In genomic region chr2:190355968-190356657, GRCh38 we compare ENCODE assay signal across 12 cellular contexts. TPM values are rescaled to one million over a fixed set of nuclear protein-coding genes. Genes with fewer than 3 reads are reported as not detected.
DNase-seq lines count a peak whose midpoint lies in the region; ATAC-seq and TF ChIP-seq lines count a peak whose summit lies in the region.
"Had no signal": no experiment of that assay in that cellular context is flagged by ENCODE, and none has a peak within 500 bp of the region (broad histone marks: within the 10 kb centered on the region; RNA-seq: fewer than 3 reads in every experiment).

No MANE protein-coding gene starts in this region.

- H3K27ac Mint-ChIP-seq in WTC11, result 0 out of 2 replicates have a peak overlapping the region, but pooled peaks have one; percentile 63
- H3K27ac Mint-ChIP-seq: H9 had no signal

- H3K4me2 ChIP-seq in hepatocyte, result no peak overlapping the region

- H3K9me3 Mint-ChIP-seq in WTC11, result no peaks in the 10 kb centered on the region
- H3K9me3 Mint-ChIP-seq: H9 had no signal

- H2AFZ ChIP-seq in hepatocyte, result no peak overlapping the region

- H3K4me1 Mint-ChIP-seq in WTC11, result peaks cover 11% of the 10 kb centered on the region

- no peaks in the 10 kb centered on the region for H3K36me3 ChIP-seq in hepatocyte (replicated peaks; ENCODE audit: insufficient read depth, low read depth)
- no peaks in the 10 kb centered on the region for H3K36me3 ChIP-seq in suprapubic skin

- no peaks in the 10 kb centered on the region for H3K27me3 Mint-ChIP-seq in WTC11 (ENCODE audit: low read depth)

- no peaks in the 10 kb centered on the region for H3K27me3 ChIP-seq in hepatocyte
- no peaks in the 10 kb centered on the region for H3K27me3 ChIP-seq in suprapubic skin
- H3K27me3 ChIP-seq: testis had no signal

- peak overlapping the region; percentile 31 for H3K27ac ChIP-seq in hepatocyte
- peak overlapping the region; percentile 30 for H3K27ac ChIP-seq in suprapubic skin
- H3K27ac ChIP-seq: testis had no signal

- no peak for TF ChIP-seq EP300 in suprapubic skin (IDR thresholded peaks at IDR 0.05)

- ATAC-seq in WTC11 (peak; percentile 60), GM19395 (IDR thresholded peaks at IDR 0.05; ENCODE audit: unreplicated experiment) (no peak)

- no peak overlapping the region for H3K4me3 ChIP-seq in hepatocyte
- H3K4me3 ChIP-seq in suprapubic skin, result no peak overlapping the region
- H3K4me3 ChIP-seq: testis had no signal

- H3K9me3 ChIP-seq in hepatocyte (ENCODE audit: low read depth) (no peaks in the 10 kb centered on the region), suprapubic skin (no peaks in the 10 kb centered on the region)
- H3K9me3 ChIP-seq: testis had no signal

- no peaks in the 10 kb centered on the region for H4K20me1 ChIP-seq in hepatocyte (ENCODE audit: insufficient read depth, poor library complexity, severe bottlenecking)

- TF ChIP-seq POLR2A in suprapubic skin (IDR thresholded peaks at IDR 0.05), result no peak

- H3K4me3 Mint-ChIP-seq in WTC11, result no peak overlapping the region
- H3K4me3 Mint-ChIP-seq: H9 had no signal

- no peaks in the 10 kb centered on the region for H3K9me2 ChIP-seq in hepatocyte (replicated peaks; ENCODE audit: insufficient read depth)

- POLR2A ChIA-PET in WTC11 (lab: Charles Lee), result no interaction called here

- peak; percentile 22 for DNase-seq in NCI-H146 treated with DMSO at 0.1 percent for 48 hours (lab: John Stamatoyannopoulos, UW; ENCODE audit: unreplicated experiment)
- DNase-seq in WTC11 (ENCODE audit: low spot score), result no peak
- DNase-seq in hepatocyte (ENCODE audit: low spot score), result no peak
- DNase-seq in suprapubic skin (ENCODE audit: low spot score in 2 of 2), result no peak
- no peak for DNase-seq in NCI-H1092 treated with DMSO at 0.1 percent for 48 hours (lab: John Stamatoyannopoulos, UW)
- no peak for DNase-seq in T-helper 9 cell
- DNase-seq: activated CD4-positive, CD25-positive, alpha-beta regulatory T cell; aorta; H9; retina; testis had no signal

- H3K4me1 ChIP-seq in hepatocyte (ENCODE audit: insufficient read depth) (peaks cover 5% of the 10 kb centered on the region), suprapubic skin (peaks cover 82% of the 10 kb centered on the region)
- H3K4me1 ChIP-seq: testis had no signal

- CTCF ChIA-PET in WTC11 (lab: Charles Lee), result interaction anchor here (1.4 kb wide), 1 partner anchor 36 kb away, joined by 3 read pairs; the partner anchor contains the start of gene HIBCH

- H3K79me2 ChIP-seq in hepatocyte, result peaks cover 8% of the 10 kb centered on the region

- TF ChIP-seq CTCF in WTC11 (IDR thresholded peaks at IDR 0.05) (no peak), hepatocyte (IDR thresholded peaks at IDR 0.05; ENCODE audit: poor library complexity) (no peak), suprapubic skin (IDR thresholded peaks at IDR 0.05) (no peak)

- H3K36me3 Mint-ChIP-seq in WTC11, result no peaks in the 10 kb centered on the region

- 72% methylated on average over 6 of the region's 6 CpGs for WGBS in hepatocyte (ENCODE audit: low lambda C conversion rate, missing lambda C conversion rate)
- 55% methylated on average over 6 of the region's 6 CpGs for WGBS in suprapubic skin

TF ChIP-seq in WTC11, 78 proteins besides CTCF, POLR2A, EP300 and RAD21 (continues in another document):
- no peak for TF ChIP-seq GABPB1 (CRISPR knock-in tag; IDR thresholded peaks at IDR 0.05)
- TF ChIP-seq ERG (CRISPR knock-in tag; IDR thresholded peaks at IDR 0.05), result no peak
- no peak for TF ChIP-seq ZBTB21 (CRISPR knock-in tag; IDR thresholded peaks at IDR 0.05; ENCODE audit: borderline replicate concordance)
- no peak for TF ChIP-seq SP1 (CRISPR knock-in tag; conservative IDR thresholded peaks at IDR 0.05)
- TF ChIP-seq RORB (CRISPR knock-in tag; IDR thresholded peaks at IDR 0.05), result no peak
- no peak for TF ChIP-seq TCF7 (CRISPR knock-in tag; IDR thresholded peaks at IDR 0.05; ENCODE audit: low read depth)
- no peak for TF ChIP-seq IRF2 (CRISPR knock-in tag; IDR thresholded peaks at IDR 0.05; ENCODE audit: borderline replicate concordance, low read depth)
- no peak for TF ChIP-seq ELF4 (CRISPR knock-in tag; IDR thresholded peaks at IDR 0.05; ENCODE audit: low read depth)
- TF ChIP-seq ATF1 (CRISPR knock-in tag; IDR thresholded peaks at IDR 0.05), result no peak
- TF ChIP-seq CDX4 (CRISPR knock-in tag; IDR thresholded peaks at IDR 0.05; ENCODE audit: borderline replicate concordance), result no peak
- TF ChIP-seq HMGA2 (CRISPR knock-in tag; IDR thresholded peaks at IDR 0.05), result no peak; the same call in 1 of the 2 replicates
- no peak for TF ChIP-seq ZMAT4 (CRISPR knock-in tag; IDR thresholded peaks at IDR 0.05)
- TF ChIP-seq E2F5 (CRISPR knock-in tag; IDR thresholded peaks at IDR 0.05), result no peak
- no peak for TF ChIP-seq EMX1 (CRISPR knock-in tag; IDR thresholded peaks at IDR 0.05)
- no peak for TF ChIP-seq IRF1 (CRISPR knock-in tag; IDR thresholded peaks at IDR 0.05)
- no peak for TF ChIP-seq NR3C1 (CRISPR knock-in tag; conservative IDR thresholded peaks at IDR 0.05; ENCODE audit: low read depth)
- no peak for TF ChIP-seq NFATC4 (CRISPR knock-in tag; IDR thresholded peaks at IDR 0.05)
- TF ChIP-seq ZBTB43 (CRISPR knock-in tag; IDR thresholded peaks at IDR 0.05), result no peak
- no peak for TF ChIP-seq ZNF512 (CRISPR knock-in tag; IDR thresholded peaks at IDR 0.05; ENCODE audit: borderline replicate concordance)

RNA-seq across cellular contexts. Expression of gene INPP1, which starts 12.7 kb away (rescaled TPM):
- total RNA-seq in WTC11 (2021) (2.3 to 3.4 TPM (median 2.3 TPM) in 3 replicates), hepatocyte (11.1 and 13.0 TPM in 2 replicates), suprapubic skin (10 to 100 TPM; 14.0 to 26.5 (median 17.5) TPM)
- 16.1 and 18.6 TPM in 2 replicates for polyA plus RNA-seq in hepatocyte

RNA-seq across cellular contexts. Expression of gene HIBCH, which starts 36.5 kb away (rescaled TPM):
- 26.5 to 32.2 TPM (median 29.6 TPM) in 3 replicates for total RNA-seq in WTC11 (2021)
- 30.9 and 34.6 TPM in 2 replicates for total RNA-seq in hepatocyte
- polyA plus RNA-seq in hepatocyte, result 55.9 and 57.0 TPM in 2 replicates
- total RNA-seq in suprapubic skin, result 10 to 100 TPM; 22.9 to 30.4 (median 24.9) TPM

RNA-seq across cellular contexts. Expression of gene MFSD6, which starts 52.0 kb away (rescaled TPM):
- total RNA-seq in WTC11 (2021) (4.1 to 4.8 TPM (median 4.7 TPM) in 3 replicates), hepatocyte (15.9 and 17.9 TPM in 2 replicates), suprapubic skin (100 to 1,000 TPM; 182 to 295 (median 199) TPM)
- 5.2 and 9.7 TPM in 2 replicates for polyA plus RNA-seq in hepatocyte
